Comparison of ENCODE assay signal across 30 cellular contexts in genomic region chr2:31347319-31347718, GRCh38.
"Had no signal": no experiment of that assay in that cellular context is flagged by ENCODE, and none has a peak within 500 bp of the region (broad histone marks: within the 10 kb centered on the region; RNA-seq: fewer than 3 reads in every experiment).

No MANE protein-coding gene starts in this region.

- H3K9me3 Mint-ChIP-seq: activated CD4-positive, alpha-beta memory T cell treated with anti-CD3 and anti-CD28 coated beads for 36 hours; activated naive CD4-positive, alpha-beta T cell treated with anti-CD3 and anti-CD28 coated beads, Interleukin-2, amount 50 U/mL, for 24 hours; activated T-cell treated with anti-CD3 and anti-CD28 coated beads, Interleukin-2, amount 50 U/mL, for 4 hours; activated T-helper 17 cell treated with anti-CD3 and anti-CD28 coated beads, Interleukin-2, amount 50 U/mL, for 72 hours; dendritic cell treated with granulocyte-macrophage colony-stimulating factor and Interleukin-4, amounts not matched to agents 40 ng/mL and 50 ng/mL, for 4 days; immature natural killer cell; natural killer cell; T-helper 1 cell treated with Interleukin-12 subunit alpha and Interleukin-12 subunit beta and Interleukin-4 antibody, amounts not matched to agents 30 μg/mL and 1 μg/mL, for 36 hours had no signal

- H3K27ac Mint-ChIP-seq: activated CD4-positive, alpha-beta memory T cell treated with anti-CD3 and anti-CD28 coated beads for 36 hours; activated naive CD4-positive, alpha-beta T cell treated with anti-CD3 and anti-CD28 coated beads, Interleukin-2, amount 50 U/mL, for 24 hours; activated naive CD8-positive, alpha-beta T cell treated with anti-CD3 and anti-CD28 coated beads, Interleukin-2, amount 50 U/mL, for 24 hours; activated T-helper 17 cell treated with anti-CD3 and anti-CD28 coated beads, Interleukin-2, amount 50 U/mL, for 72 hours; dendritic cell treated with granulocyte-macrophage colony-stimulating factor and Interleukin-4, amounts not matched to agents 40 ng/mL and 50 ng/mL, for 4 days; immature natural killer cell; natural killer cell; T-helper 1 cell treated with Interleukin-12 subunit alpha and Interleukin-12 subunit beta and Interleukin-4 antibody, amounts not matched to agents 30 μg/mL and 1 μg/mL, for 36 hours had no signal

- H3K9ac ChIP-seq: SK-N-SH had no signal

- H3K4me1 Mint-ChIP-seq: activated naive CD4-positive, alpha-beta T cell treated with anti-CD3 and anti-CD28 coated beads, Interleukin-2, amount 50 U/mL, for 24 hours; activated naive CD8-positive, alpha-beta T cell treated with anti-CD3 and anti-CD28 coated beads, Interleukin-2, amount 50 U/mL, for 24 hours; activated T-helper 17 cell treated with anti-CD3 and anti-CD28 coated beads, Interleukin-2, amount 50 U/mL, for 72 hours; immature natural killer cell; natural killer cell had no signal

- H3K4me2 ChIP-seq: SK-N-SH had no signal

- H3K36me3 ChIP-seq: breast epithelium, lower lobe of right lung, transverse colon, WERI-Rb-1 had no signal

- DNase-seq: activated CD4-positive, alpha-beta memory T cell treated with anti-CD3 and anti-CD28 coated beads for 36 hours; activated CD4-positive, alpha-beta T cell treated with anti-CD3 and anti-CD28 coated beads for 48 hours; activated gamma-delta T cell treated with Interleukin-2 at 50 U/mL for 16 hours; activated naive CD8-positive, alpha-beta T cell treated with anti-CD3 and anti-CD28 coated beads, Interleukin-2, amount 50 U/mL, for 24 hours; activated T-cell treated with anti-CD3 and anti-CD28 coated beads, Interleukin-2, amount 50 U/mL, for 4 hours; amygdala; central memory CD4-positive, alpha-beta T cell; esophagus squamous epithelium; head of caudate nucleus; hypothalamus; immature natural killer cell; kidney; lower lobe of right lung; natural killer cell; posterior cingulate gyrus; right lobe of liver; SK-N-SH; stimulated activated CD4-positive, alpha-beta T cell treated with anti-CD3 and anti-CD28 coated beads, Interleukin-1b, Interleukin-23, amount 100 ng/mL, for 48 hours; stimulated activated naive CD4-positive, alpha-beta T cell treated with Interleukin-2 at 50 U/mL for 16 hours; SW 1271; T-helper 9 cell; transverse colon; WERI-Rb-1 had no signal

- ATAC-seq: activated CD4-positive, CD25-positive, alpha-beta regulatory T cell treated with anti-CD3 and anti-CD28 coated beads, Interleukin-2, amount 50 U/mL, for 24 hours; activated naive CD8-positive, alpha-beta T cell treated with anti-CD3 and anti-CD28 coated beads, Interleukin-2, amount 50 U/mL, for 24 hours; activated T-cell treated with anti-CD3 and anti-CD28 coated beads, Interleukin-2, amount 50 U/mL, for 4 hours; activated T-helper 17 cell treated with anti-CD3 and anti-CD28 coated beads, Interleukin-2, amount 50 U/mL, for 72 hours; natural killer cell had no signal

- H3K27me3 ChIP-seq: breast epithelium, right lobe of liver, transverse colon had no signal

- H3K4me3 ChIP-seq: breast epithelium, esophagus squamous epithelium, lower lobe of right lung, right lobe of liver, skin epidermis, transverse colon had no signal

- H3K9me3 ChIP-seq: esophagus squamous epithelium, lower lobe of right lung, right lobe of liver, SK-N-SH, transverse colon had no signal

- H3K4me3 Mint-ChIP-seq: activated CD4-positive, alpha-beta memory T cell treated with anti-CD3 and anti-CD28 coated beads for 36 hours; activated naive CD4-positive, alpha-beta T cell treated with anti-CD3 and anti-CD28 coated beads, Interleukin-2, amount 50 U/mL, for 24 hours; activated naive CD8-positive, alpha-beta T cell treated with anti-CD3 and anti-CD28 coated beads, Interleukin-2, amount 50 U/mL, for 24 hours; activated T-cell treated with anti-CD3 and anti-CD28 coated beads, Interleukin-2, amount 50 U/mL, for 4 hours; activated T-helper 17 cell treated with anti-CD3 and anti-CD28 coated beads, Interleukin-2, amount 50 U/mL, for 72 hours; dendritic cell treated with granulocyte-macrophage colony-stimulating factor and Interleukin-4, amounts not matched to agents 40 ng/mL and 50 ng/mL, for 4 days; immature natural killer cell; natural killer cell; T-helper 1 cell treated with Interleukin-12 subunit alpha and Interleukin-12 subunit beta and Interleukin-4 antibody, amounts not matched to agents 30 μg/mL and 1 μg/mL, for 36 hours had no signal

- H3K4me1 ChIP-seq: breast epithelium, esophagus squamous epithelium, lower lobe of right lung, right lobe of liver, transverse colon had no signal

- H3K36me3 Mint-ChIP-seq: activated CD4-positive, alpha-beta memory T cell treated with anti-CD3 and anti-CD28 coated beads for 36 hours; activated naive CD4-positive, alpha-beta T cell treated with anti-CD3 and anti-CD28 coated beads, Interleukin-2, amount 50 U/mL, for 24 hours; immature natural killer cell; natural killer cell had no signal

- H3K27ac ChIP-seq: esophagus squamous epithelium, lower lobe of right lung, right lobe of liver, skin epidermis, transverse colon, WERI-Rb-1 had no signal
